ENCODE assay signal across 1 cellular context in genomic region chr6:43509142-43509983, GRCh38.
TF ChIP-seq lines count a peak whose summit lies in the region.

No MANE protein-coding gene starts in this region.

TF ChIP-seq in HepG2, 621 proteins besides CTCF, POLR2A, EP300 and RAD21 (continued from another document and continues in another):
- TF ChIP-seq PBX2 (CRISPR knock-in tag; IDR thresholded peaks at IDR 0.05) (no peak), POLR2AphosphoS2 (IDR thresholded peaks at IDR 0.05; ENCODE audit: low read depth, low read length) (no peak), AHR (CRISPR knock-in tag; IDR thresholded peaks at IDR 0.05) (no peak; the same call in 1 of the 2 replicates), ZNF710 (CRISPR knock-in tag; IDR thresholded peaks at IDR 0.05; ENCODE audit: borderline replicate concordance) (no peak), SMC3 (IDR thresholded peaks at IDR 0.05; ENCODE audit: low read length) (no peak), TFDP2 (CRISPR knock-in tag; IDR thresholded peaks at IDR 0.05) (no peak), ISX (CRISPR knock-in tag; conservative IDR thresholded peaks at IDR 0.05) (no peak), BHLHE40 (IDR thresholded peaks at IDR 0.05; ENCODE audit: low read length) (no peak; the same call in 1 of the 2 replicates), RFX1 (IDR thresholded peaks at IDR 0.05) (no peak), ZNF160 (CRISPR knock-in tag; IDR thresholded peaks at IDR 0.05) (no peak), ZNF530 (CRISPR knock-in tag; IDR thresholded peaks at IDR 0.05; ENCODE audit: low read depth) (no peak), FOSL1 (CRISPR knock-in tag; IDR thresholded peaks at IDR 0.05; ENCODE audit: borderline replicate concordance) (no peak), SP140L (CRISPR knock-in tag; IDR thresholded peaks at IDR 0.05; ENCODE audit: borderline replicate concordance) (no peak), MXD4 (CRISPR knock-in tag; IDR thresholded peaks at IDR 0.05) (0 out of 2 replicates have a peak, but pooled peaks have one; percentile 28), MBNL3 (CRISPR knock-in tag; conservative IDR thresholded peaks at IDR 0.05) (no peak), NFE2L1 (CRISPR knock-in tag; IDR thresholded peaks at IDR 0.05; ENCODE audit: borderline replicate concordance) (0 out of 2 replicates have a peak, but pooled peaks have one; percentile 75)
- TF ChIP-seq, protein P1, sequence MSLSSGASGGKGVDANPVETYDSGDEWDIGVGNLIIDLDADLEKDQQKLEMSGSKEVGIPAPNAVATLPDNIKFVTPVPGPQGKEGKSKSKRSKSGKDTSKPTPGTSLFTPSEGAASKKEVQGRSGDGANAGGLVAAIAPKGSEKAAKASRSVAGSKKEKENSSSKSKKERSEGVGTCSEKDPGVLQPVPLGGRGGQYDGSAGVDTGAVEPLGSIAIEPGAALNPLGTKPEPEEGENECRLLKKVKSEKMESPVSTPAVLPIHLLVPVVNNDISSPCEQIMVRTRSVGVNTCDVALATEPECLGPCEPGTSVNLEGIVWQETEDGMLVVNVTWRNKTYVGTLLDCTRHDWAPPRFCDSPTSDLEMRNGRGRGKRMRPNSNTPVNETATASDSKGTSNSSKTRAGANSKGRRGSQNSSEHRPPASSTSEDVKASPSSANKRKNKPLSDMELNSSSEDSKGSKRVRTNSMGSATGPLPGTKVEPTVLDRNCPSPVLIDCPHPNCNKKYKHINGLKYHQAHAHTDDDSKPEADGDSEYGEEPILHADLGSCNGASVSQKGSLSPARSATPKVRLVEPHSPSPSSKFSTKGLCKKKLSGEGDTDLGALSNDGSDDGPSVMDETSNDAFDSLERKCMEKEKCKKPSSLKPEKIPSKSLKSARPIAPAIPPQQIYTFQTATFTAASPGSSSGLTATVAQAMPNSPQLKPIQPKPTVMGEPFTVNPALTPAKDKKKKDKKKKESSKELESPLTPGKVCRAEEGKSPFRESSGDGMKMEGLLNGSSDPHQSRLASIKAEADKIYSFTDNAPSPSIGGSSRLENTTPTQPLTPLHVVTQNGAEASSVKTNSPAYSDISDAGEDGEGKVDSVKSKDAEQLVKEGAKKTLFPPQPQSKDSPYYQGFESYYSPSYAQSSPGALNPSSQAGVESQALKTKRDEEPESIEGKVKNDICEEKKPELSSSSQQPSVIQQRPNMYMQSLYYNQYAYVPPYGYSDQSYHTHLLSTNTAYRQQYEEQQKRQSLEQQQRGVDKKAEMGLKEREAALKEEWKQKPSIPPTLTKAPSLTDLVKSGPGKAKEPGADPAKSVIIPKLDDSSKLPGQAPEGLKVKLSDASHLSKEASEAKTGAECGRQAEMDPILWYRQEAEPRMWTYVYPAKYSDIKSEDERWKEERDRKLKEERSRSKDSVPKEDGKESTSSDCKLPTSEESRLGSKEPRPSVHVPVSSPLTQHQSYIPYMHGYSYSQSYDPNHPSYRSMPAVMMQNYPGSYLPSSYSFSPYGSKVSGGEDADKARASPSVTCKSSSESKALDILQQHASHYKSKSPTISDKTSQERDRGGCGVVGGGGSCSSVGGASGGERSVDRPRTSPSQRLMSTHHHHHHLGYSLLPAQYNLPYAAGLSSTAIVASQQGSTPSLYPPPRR (CRISPR knock-in tag; IDR thresholded peaks at IDR 0.05; ENCODE audit: borderline replicate concordance), result 0 out of 2 replicates have a peak, but pooled peaks have one; percentile 10
- TF ChIP-seq, protein P2, sequence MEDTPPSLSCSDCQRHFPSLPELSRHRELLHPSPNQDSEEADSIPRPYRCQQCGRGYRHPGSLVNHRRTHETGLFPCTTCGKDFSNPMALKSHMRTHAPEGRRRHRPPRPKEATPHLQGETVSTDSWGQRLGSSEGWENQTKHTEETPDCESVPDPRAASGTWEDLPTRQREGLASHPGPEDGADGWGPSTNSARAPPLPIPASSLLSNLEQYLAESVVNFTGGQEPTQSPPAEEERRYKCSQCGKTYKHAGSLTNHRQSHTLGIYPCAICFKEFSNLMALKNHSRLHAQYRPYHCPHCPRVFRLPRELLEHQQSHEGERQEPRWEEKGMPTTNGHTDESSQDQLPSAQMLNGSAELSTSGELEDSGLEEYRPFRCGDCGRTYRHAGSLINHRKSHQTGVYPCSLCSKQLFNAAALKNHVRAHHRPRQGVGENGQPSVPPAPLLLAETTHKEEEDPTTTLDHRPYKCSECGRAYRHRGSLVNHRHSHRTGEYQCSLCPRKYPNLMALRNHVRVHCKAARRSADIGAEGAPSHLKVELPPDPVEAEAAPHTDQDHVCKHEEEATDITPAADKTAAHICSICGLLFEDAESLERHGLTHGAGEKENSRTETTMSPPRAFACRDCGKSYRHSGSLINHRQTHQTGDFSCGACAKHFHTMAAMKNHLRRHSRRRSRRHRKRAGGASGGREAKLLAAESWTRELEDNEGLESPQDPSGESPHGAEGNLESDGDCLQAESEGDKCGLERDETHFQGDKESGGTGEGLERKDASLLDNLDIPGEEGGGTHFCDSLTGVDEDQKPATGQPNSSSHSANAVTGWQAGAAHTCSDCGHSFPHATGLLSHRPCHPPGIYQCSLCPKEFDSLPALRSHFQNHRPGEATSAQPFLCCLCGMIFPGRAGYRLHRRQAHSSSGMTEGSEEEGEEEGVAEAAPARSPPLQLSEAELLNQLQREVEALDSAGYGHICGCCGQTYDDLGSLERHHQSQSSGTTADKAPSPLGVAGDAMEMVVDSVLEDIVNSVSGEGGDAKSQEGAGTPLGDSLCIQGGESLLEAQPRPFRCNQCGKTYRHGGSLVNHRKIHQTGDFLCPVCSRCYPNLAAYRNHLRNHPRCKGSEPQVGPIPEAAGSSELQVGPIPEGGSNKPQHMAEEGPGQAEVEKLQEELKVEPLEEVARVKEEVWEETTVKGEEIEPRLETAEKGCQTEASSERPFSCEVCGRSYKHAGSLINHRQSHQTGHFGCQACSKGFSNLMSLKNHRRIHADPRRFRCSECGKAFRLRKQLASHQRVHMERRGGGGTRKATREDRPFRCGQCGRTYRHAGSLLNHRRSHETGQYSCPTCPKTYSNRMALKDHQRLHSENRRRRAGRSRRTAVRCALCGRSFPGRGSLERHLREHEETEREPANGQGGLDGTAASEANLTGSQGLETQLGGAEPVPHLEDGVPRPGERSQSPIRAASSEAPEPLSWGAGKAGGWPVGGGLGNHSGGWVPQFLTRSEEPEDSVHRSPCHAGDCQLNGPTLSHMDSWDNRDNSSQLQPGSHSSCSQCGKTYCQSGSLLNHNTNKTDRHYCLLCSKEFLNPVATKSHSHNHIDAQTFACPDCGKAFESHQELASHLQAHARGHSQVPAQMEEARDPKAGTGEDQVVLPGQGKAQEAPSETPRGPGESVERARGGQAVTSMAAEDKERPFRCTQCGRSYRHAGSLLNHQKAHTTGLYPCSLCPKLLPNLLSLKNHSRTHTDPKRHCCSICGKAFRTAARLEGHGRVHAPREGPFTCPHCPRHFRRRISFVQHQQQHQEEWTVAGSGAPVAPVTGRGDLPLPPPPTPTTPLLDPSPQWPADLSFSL (CRISPR knock-in tag; IDR thresholded peaks at IDR 0.05), result no peak
- TF ChIP-seq, protein P3, sequence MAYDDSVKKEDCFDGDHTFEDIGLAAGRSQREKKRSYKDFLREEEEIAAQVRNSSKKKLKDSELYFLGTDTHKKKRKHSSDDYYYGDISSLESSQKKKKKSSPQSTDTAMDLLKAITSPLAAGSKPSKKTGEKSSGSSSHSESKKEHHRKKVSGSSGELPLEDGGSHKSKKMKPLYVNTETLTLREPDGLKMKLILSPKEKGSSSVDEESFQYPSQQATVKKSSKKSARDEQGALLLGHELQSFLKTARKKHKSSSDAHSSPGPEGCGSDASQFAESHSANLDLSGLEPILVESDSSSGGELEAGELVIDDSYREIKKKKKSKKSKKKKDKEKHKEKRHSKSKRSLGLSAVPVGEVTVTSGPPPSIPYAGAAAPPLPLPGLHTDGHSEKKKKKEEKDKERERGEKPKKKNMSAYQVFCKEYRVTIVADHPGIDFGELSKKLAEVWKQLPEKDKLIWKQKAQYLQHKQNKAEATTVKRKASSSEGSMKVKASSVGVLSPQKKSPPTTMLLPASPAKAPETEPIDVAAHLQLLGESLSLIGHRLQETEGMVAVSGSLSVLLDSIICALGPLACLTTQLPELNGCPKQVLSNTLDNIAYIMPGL (CRISPR knock-in tag; IDR thresholded peaks at IDR 0.05; ENCODE audit: borderline replicate concordance in 1 of 2, low read depth in 1 of 2), result no peak
- TF ChIP-seq, protein P4, sequence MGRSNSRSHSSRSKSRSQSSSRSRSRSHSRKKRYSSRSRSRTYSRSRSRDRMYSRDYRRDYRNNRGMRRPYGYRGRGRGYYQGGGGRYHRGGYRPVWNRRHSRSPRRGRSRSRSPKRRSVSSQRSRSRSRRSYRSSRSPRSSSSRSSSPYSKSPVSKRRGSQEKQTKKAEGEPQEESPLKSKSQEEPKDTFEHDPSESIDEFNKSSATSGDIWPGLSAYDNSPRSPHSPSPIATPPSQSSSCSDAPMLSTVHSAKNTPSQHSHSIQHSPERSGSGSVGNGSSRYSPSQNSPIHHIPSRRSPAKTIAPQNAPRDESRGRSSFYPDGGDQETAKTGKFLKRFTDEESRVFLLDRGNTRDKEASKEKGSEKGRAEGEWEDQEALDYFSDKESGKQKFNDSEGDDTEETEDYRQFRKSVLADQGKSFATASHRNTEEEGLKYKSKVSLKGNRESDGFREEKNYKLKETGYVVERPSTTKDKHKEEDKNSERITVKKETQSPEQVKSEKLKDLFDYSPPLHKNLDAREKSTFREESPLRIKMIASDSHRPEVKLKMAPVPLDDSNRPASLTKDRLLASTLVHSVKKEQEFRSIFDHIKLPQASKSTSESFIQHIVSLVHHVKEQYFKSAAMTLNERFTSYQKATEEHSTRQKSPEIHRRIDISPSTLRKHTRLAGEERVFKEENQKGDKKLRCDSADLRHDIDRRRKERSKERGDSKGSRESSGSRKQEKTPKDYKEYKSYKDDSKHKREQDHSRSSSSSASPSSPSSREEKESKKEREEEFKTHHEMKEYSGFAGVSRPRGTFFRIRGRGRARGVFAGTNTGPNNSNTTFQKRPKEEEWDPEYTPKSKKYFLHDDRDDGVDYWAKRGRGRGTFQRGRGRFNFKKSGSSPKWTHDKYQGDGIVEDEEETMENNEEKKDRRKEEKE (IDR thresholded peaks at IDR 0.05), result no peak
- TF ChIP-seq, protein P5, sequence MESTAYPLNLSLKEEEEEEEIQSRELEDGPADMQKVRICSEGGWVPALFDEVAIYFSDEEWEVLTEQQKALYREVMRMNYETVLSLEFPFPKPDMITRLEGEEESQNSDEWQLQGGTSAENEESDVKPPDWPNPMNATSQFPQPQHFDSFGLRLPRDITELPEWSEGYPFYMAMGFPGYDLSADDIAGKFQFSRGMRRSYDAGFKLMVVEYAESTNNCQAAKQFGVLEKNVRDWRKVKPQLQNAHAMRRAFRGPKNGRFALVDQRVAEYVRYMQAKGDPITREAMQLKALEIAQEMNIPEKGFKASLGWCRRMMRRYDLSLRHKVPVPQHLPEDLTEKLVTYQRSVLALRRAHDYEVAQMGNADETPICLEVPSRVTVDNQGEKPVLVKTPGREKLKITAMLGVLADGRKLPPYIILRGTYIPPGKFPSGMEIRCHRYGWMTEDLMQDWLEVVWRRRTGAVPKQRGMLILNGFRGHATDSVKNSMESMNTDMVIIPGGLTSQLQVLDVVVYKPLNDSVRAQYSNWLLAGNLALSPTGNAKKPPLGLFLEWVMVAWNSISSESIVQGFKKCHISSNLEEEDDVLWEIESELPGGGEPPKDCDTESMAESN (CRISPR knock-in tag; conservative IDR thresholded peaks at IDR 0.05), result 0 out of 2 replicates have a peak, but pooled peaks have one; percentile 11
- TF ChIP-seq, protein P6, sequence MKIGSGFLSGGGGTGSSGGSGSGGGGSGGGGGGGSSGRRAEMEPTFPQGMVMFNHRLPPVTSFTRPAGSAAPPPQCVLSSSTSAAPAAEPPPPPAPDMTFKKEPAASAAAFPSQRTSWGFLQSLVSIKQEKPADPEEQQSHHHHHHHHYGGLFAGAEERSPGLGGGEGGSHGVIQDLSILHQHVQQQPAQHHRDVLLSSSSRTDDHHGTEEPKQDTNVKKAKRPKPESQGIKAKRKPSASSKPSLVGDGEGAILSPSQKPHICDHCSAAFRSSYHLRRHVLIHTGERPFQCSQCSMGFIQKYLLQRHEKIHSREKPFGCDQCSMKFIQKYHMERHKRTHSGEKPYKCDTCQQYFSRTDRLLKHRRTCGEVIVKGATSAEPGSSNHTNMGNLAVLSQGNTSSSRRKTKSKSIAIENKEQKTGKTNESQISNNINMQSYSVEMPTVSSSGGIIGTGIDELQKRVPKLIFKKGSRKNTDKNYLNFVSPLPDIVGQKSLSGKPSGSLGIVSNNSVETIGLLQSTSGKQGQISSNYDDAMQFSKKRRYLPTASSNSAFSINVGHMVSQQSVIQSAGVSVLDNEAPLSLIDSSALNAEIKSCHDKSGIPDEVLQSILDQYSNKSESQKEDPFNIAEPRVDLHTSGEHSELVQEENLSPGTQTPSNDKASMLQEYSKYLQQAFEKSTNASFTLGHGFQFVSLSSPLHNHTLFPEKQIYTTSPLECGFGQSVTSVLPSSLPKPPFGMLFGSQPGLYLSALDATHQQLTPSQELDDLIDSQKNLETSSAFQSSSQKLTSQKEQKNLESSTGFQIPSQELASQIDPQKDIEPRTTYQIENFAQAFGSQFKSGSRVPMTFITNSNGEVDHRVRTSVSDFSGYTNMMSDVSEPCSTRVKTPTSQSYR (CRISPR knock-in tag; IDR thresholded peaks at IDR 0.05; ENCODE audit: borderline replicate concordance), result 0 out of 2 replicates have a peak, but pooled peaks have one; percentile 31
- TF ChIP-seq, protein P7, sequence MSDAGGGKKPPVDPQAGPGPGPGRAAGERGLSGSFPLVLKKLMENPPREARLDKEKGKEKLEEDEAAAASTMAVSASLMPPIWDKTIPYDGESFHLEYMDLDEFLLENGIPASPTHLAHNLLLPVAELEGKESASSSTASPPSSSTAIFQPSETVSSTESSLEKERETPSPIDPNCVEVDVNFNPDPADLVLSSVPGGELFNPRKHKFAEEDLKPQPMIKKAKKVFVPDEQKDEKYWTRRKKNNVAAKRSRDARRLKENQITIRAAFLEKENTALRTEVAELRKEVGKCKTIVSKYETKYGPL (CRISPR knock-in tag; IDR thresholded peaks at IDR 0.05), result no peak
